Comparison of ENCODE assay signal across 8 cellular contexts in genomic region chr16:21952040-21952792, GRCh38. TPM values are rescaled to one million over a fixed set of nuclear protein-coding genes. Genes with fewer than 3 reads are reported as not detected.
DNase-seq lines count a peak whose midpoint lies in the region; ATAC-seq and TF ChIP-seq lines count a peak whose summit lies in the region.

No MANE protein-coding gene starts in this region.

- no peaks in the 10 kb centered on the region for H3K27me3 ChIP-seq in ovary
- H3K27me3 ChIP-seq in tibial artery, result no peaks in the 10 kb centered on the region

- in situ Hi-C loops in SK-MEL-5 (cut with HindIII; ENCODE audit: low pct_unique_long_range_greater_than_20kb, low sequenced_read_pairs), result no loop called here

- ATAC-seq in GM21576 (IDR thresholded peaks at IDR 0.05; ENCODE audit: unreplicated experiment), result peak; percentile 35

- H3K4me3 ChIP-seq in ovary, result peak overlapping the region; percentile 62
- peak overlapping the region; percentile 71 to 94 for H3K4me3 ChIP-seq in tibial artery

- H3K36me3 ChIP-seq in KOPT-K1 (ENCODE audit: insufficient read depth, low read length) (peaks cover 26% of the 10 kb centered on the region), ovary (no peaks in the 10 kb centered on the region), tibial artery (peaks cover 6 to 13% (median 9%) of the 10 kb centered on the region in 3 donors)

- no peaks in the 10 kb centered on the region for H3K9me3 ChIP-seq in KOPT-K1 (ENCODE audit: insufficient read depth, low read length, poor library complexity, severe bottlenecking)
- H3K9me3 ChIP-seq in ovary, result no peaks in the 10 kb centered on the region
- H3K9me3 ChIP-seq in tibial artery, result no peaks in the 10 kb centered on the region

- peak overlapping the region; percentile 95 for H3K27ac ChIP-seq in KOPT-K1 (ENCODE audit: low read depth, low read length, poor library complexity, severe bottlenecking)
- H3K27ac ChIP-seq in ovary, result peak overlapping the region; percentile 2 to 91
- H3K27ac ChIP-seq in tibial artery, result peak overlapping the region; percentile 85 to 87

- 2 to 3% (median 2%) methylated on average over 24 of the region's 24 CpGs for WGBS in ovary, 3 donors

- no peak for TF ChIP-seq POLR2A in ovary (IDR thresholded peaks at IDR 0.05)

- H3K4me1 ChIP-seq in ovary (ENCODE audit: insufficient read depth), result peaks cover 6% of the 10 kb centered on the region
- peaks cover 4 to 39% (median 30%) of the 10 kb centered on the region in 4 donors for H3K4me1 ChIP-seq in tibial artery

- TF ChIP-seq CTCF in ovary (IDR thresholded peaks at IDR 0.05) (no peak), tibial artery (IDR thresholded peaks at IDR 0.05) (no peak)

- TF ChIP-seq EP300 in ovary (IDR thresholded peaks at IDR 0.05), result no peak

- intact Hi-C loops in ovary (cut with DNase I), result loop anchor here in 1 of 4 donors (5.0 kb wide), 1 partner anchor 345 kb away; the partner anchor contains the start of gene POLR3E
- intact Hi-C loops in tibial artery (cut with DNase I; ENCODE audit: low total_unique reads), result no loop called here

- peak; percentile 59 for DNase-seq in DMS114 treated with DMSO at 0.1 percent for 48 hours (lab: John Stamatoyannopoulos, UW; ENCODE audit: unreplicated experiment)
- DNase-seq in SK-MEL-5 (ENCODE audit: low read depth, low spot score), result peak; percentile 78
- DNase-seq in activated naive CD4-positive, alpha-beta T cell treated with anti-CD3 and anti-CD28 coated beads, Interleukin-2, amount 50 U/mL, for 16 hours, result peak; percentile 80
- peak; percentile 52 for DNase-seq in glomerular visceral epithelial cell (ENCODE audit: extremely low spot score)
- DNase-seq in ovary, result peak; percentile 45 to 75 (median 61)
- DNase-seq in tibial artery, result peak; percentile 49 to 73

RNA-seq across cellular contexts. Expression of gene UQCRC2, which starts 0.9 kb away (rescaled TPM):
- 204 and 205 TPM in 2 replicates for total RNA-seq in SK-MEL-5 (2014; rRNA removed; shearing (Covaris generic))
- polyA plus RNA-seq in SK-MEL-5 (2015; cell fraction: cytosol; rRNA removed), result 165 and 176 TPM in 2 replicates
- polyA plus RNA-seq in SK-MEL-5 (2015; cell fraction: nucleus; rRNA removed), result 307 and 365 TPM in 2 replicates
- total RNA-seq in ovary, result 100 to 1,000 TPM; 101 to 226 (median 164) TPM
- polyA plus RNA-seq in ovary, result 100 to 1,000 TPM; 131 to 325 TPM

RNA-seq across cellular contexts. Expression of gene PDZD9, which starts 48.7 kb away (rescaled TPM):
- not detected in 2 replicates for total RNA-seq in SK-MEL-5 (2014; rRNA removed; shearing (Covaris generic))
- polyA plus RNA-seq in SK-MEL-5 (2015; cell fraction: cytosol; rRNA removed), result not detected in 2 replicates
- polyA plus RNA-seq in SK-MEL-5 (2015; cell fraction: nucleus; rRNA removed), result not detected in 2 replicates
- total RNA-seq in ovary, result not detected
- polyA plus RNA-seq in ovary, result not detected

RNA-seq across cellular contexts. Expression of gene MOSMO, which starts 55.7 kb away (rescaled TPM):
- 15.1 and 16.4 TPM in 2 replicates for total RNA-seq in SK-MEL-5 (2014; rRNA removed; shearing (Covaris generic))
- polyA plus RNA-seq in SK-MEL-5 (2015; cell fraction: cytosol; rRNA removed), result 11.0 and 11.9 TPM in 2 replicates
- 43.1 and 45.3 TPM in 2 replicates for polyA plus RNA-seq in SK-MEL-5 (2015; cell fraction: nucleus; rRNA removed)
- total RNA-seq in ovary, result 10 to 100 TPM; 14.3 to 33.3 (median 20.7) TPM
- 10 to 100 TPM; 11.6 to 15.5 TPM for polyA plus RNA-seq in ovary

Comparison
In these comparisons a context has a peak if more than half of its experiments do, and no peak if none do; other contexts are left out.
1. Peak in every context shown above with its lines: DNase-seq, ATAC-seq, H3K4me3 ChIP-seq and H3K27ac ChIP-seq.